In genomic region chr4:94605241-94605640, GRCh38 we compare ENCODE assay signal across 20 cellular contexts.
DNase-seq lines count a peak whose midpoint lies in the region; TF ChIP-seq lines count a peak whose summit lies in the region.
"Had no signal": no experiment of that assay in that cellular context is flagged by ENCODE, and none has a peak within 500 bp of the region (broad histone marks: within the 10 kb centered on the region; RNA-seq: fewer than 3 reads in every experiment).

No MANE protein-coding gene starts in this region.

- peaks cover 7% of the 10 kb centered on the region for H3K4me1 Mint-ChIP-seq in progenitor cell of endocrine pancreas (ENCODE audit: low read depth)
- no peaks in the 10 kb centered on the region for H3K4me1 Mint-ChIP-seq in endodermal cell
- H3K4me1 Mint-ChIP-seq: CD14-positive monocyte had no signal

- H3K27ac Mint-ChIP-seq in progenitor cell of endocrine pancreas = peak overlapping the region; percentile 2
- H3K27ac Mint-ChIP-seq in endodermal cell = no peak overlapping the region

- H3K9ac ChIP-seq in endodermal cell (ENCODE audit: extremely low read depth, low read length, poor library complexity, severe bottlenecking) = no peak overlapping the region

- H3K36me3 Mint-ChIP-seq in progenitor cell of endocrine pancreas (ENCODE audit: insufficient read depth) (no peaks in the 10 kb centered on the region), endodermal cell (ENCODE audit: low read depth) (peaks cover 8% of the 10 kb centered on the region)

- WGBS in endodermal cell (ENCODE audit: insufficient coverage in 1 of 2, insufficient read length in 1 of 2), 2 experiments = 90 to 100% methylated on average over 1 of the region's 1 CpG

- H3K27me3 ChIP-seq in endodermal cell (ENCODE audit: control insufficient read depth, insufficient read depth, low read length, poor library complexity, severe bottlenecking) = no peaks in the 10 kb centered on the region

- no peak overlapping the region for H3K27ac ChIP-seq in endodermal cell (ENCODE audit: low read depth, low read length)
- H3K27ac ChIP-seq: SK-N-MC had no signal

- H3K9me3 ChIP-seq in endodermal cell (ENCODE audit: control insufficient read depth, low read length) = no peaks in the 10 kb centered on the region

- TF ChIP-seq CTCF in fibroblast of pulmonary artery (IDR thresholded peaks at IDR 0.05; ENCODE audit: low read length, missing control alignments) (no peak), progenitor cell of endocrine pancreas (IDR thresholded peaks at IDR 0.05; ENCODE audit: unreplicated experiment) (no peak), endodermal cell (conservative IDR thresholded peaks at IDR 0.05) (no peak)

- H3K4me3 ChIP-seq in fibroblast of pulmonary artery (replicated peaks; ENCODE audit: low read depth, low read length) (no peak overlapping the region), endodermal cell (ENCODE audit: low read length) (no peak overlapping the region)
- H3K4me3 ChIP-seq: SK-N-MC had no signal

- H3K4me1 ChIP-seq in endodermal cell (ENCODE audit: control insufficient read depth, insufficient read depth, low read length) = no peaks in the 10 kb centered on the region

- DNase-seq in GM03348 (ENCODE audit: low spot score) = peak; percentile 6
- peak; percentile 18 for DNase-seq in OCI-M1 (lab: John Stamatoyannopoulos, UW)
- peak; percentile 66 for DNase-seq in fibroblast of pulmonary artery (ENCODE audit: low read depth)
- no peak for DNase-seq in progenitor cell of endocrine pancreas (ENCODE audit: low spot score, unreplicated experiment)
- DNase-seq in activated T-cell treated with anti-CD3 and anti-CD28 coated beads, Interleukin-2, amount 50 U/mL, for 1 hour = no peak
- no peak for DNase-seq in NCI-H2171 treated with DMSO at 0.1 percent for 48 hours (lab: John Stamatoyannopoulos, UW)
- no peak for DNase-seq in endodermal cell
- DNase-seq: ACHN; AML-193; DMS 273 treated with DMSO at 0.1 percent for 48 hours; DND-41; GOT3; NCI-H1105; NCI-H2081; NCI-H510A; NCI-H748 treated with DMSO at 0.1 percent for 48 hours; NK-92 treated with Interleukin-12 subunit alpha and Interleukin-12 subunit beta, amount 100 ng/mL, for 24 hours; SHP77 had no signal

- peaks cover 38% of the 10 kb centered on the region for H3K36me3 ChIP-seq in endodermal cell (ENCODE audit: control insufficient read depth, insufficient read depth, low read length)

- no peak overlapping the region for H3K4me3 Mint-ChIP-seq in progenitor cell of endocrine pancreas (ENCODE audit: low read depth)
- no peak overlapping the region for H3K4me3 Mint-ChIP-seq in endodermal cell
- H3K4me3 Mint-ChIP-seq: CD14-positive monocyte had no signal

- H3K27me3 Mint-ChIP-seq in progenitor cell of endocrine pancreas = no peaks in the 10 kb centered on the region
- H3K27me3 Mint-ChIP-seq in endodermal cell (ENCODE audit: insufficient read depth) = no peaks in the 10 kb centered on the region

- H3K9me3 Mint-ChIP-seq in progenitor cell of endocrine pancreas (ENCODE audit: low read depth) (no peaks in the 10 kb centered on the region), endodermal cell (no peaks in the 10 kb centered on the region)
- H3K9me3 Mint-ChIP-seq: CD14-positive monocyte had no signal

Comparison
In these comparisons a context has a peak if more than half of its experiments do, and no peak if none do; other contexts are left out.
1. DNase-seq: peak in GM03348 (single experiment), OCI-M1 (single experiment) and fibroblast of pulmonary artery (single experiment); none in progenitor cell of endocrine pancreas (single experiment), activated T-cell treated with anti-CD3 and anti-CD28 coated beads, Interleukin-2, amount 50 U/mL, for 1 hour (single experiment), NCI-H2171 treated with DMSO at 0.1 percent for 48 hours (single experiment) and endodermal cell (single experiment).